In genomic region chr17:36082482-36083024, GRCh38 we compare ENCODE assay signal across 10 cellular contexts. TPM values are rescaled to one million over a fixed set of nuclear protein-coding genes. Genes with fewer than 3 reads are reported as not detected.
A peak's percentile ranks its signal among the peaks of the same experiment; 100 is the strongest.
DNase-seq lines count a peak whose midpoint lies in the region; ATAC-seq and TF ChIP-seq lines count a peak whose summit lies in the region.
"Not testable (repeated sequence)": the region's sequence is repeated elsewhere in the genome, so short reads cannot be mapped to it uniquely, and the experiment has no call there.
"Had no signal": no experiment of that assay in that cellular context is flagged by ENCODE, and none has a peak within 500 bp of the region (broad histone marks: within the 10 kb centered on the region; RNA-seq: fewer than 3 reads in every experiment).

No MANE protein-coding gene starts in this region.

- H4K91ac ChIP-seq in mesenchymal stem cell (ENCODE audit: low read length) = not testable (repeated sequence)

- not testable (repeated sequence) for H3K4me2 ChIP-seq in mesenchymal stem cell (ENCODE audit: low read length, poor library complexity, severe bottlenecking)

- not testable (repeated sequence) for H3K14ac ChIP-seq in mesenchymal stem cell (ENCODE audit: low read length in 2 of 2)

- not testable (repeated sequence) for TF ChIP-seq CTCF in GM06990 (IDR thresholded peaks at IDR 0.05; ENCODE audit: insufficient read depth, low read length, poor library complexity, severe bottlenecking)

- not testable (repeated sequence) for H2AK5ac ChIP-seq in mesenchymal stem cell (ENCODE audit: low read length, severe bottlenecking)

- peak overlapping the region; percentile 53 for H3K4me3 Mint-ChIP-seq in activated naive CD8-positive, alpha-beta T cell treated with anti-CD3 and anti-CD28 coated beads for 36 hours

- not testable (repeated sequence) for H3K4ac ChIP-seq in mesenchymal stem cell (ENCODE audit: low read depth in 1 of 2, low read length in 2 of 2)

- not testable (repeated sequence) for H2BK5ac ChIP-seq in mesenchymal stem cell (ENCODE audit: low read depth, low read length, poor library complexity, severe bottlenecking)

- H3K27ac Mint-ChIP-seq in activated naive CD8-positive, alpha-beta T cell treated with anti-CD3 and anti-CD28 coated beads for 36 hours = peak overlapping the region; percentile 93

- H3K23ac ChIP-seq in mesenchymal stem cell (ENCODE audit: low read length in 2 of 2) = not testable (repeated sequence)

- not testable (repeated sequence) for H2AFZ ChIP-seq in mesenchymal stem cell (ENCODE audit: low read depth, low read length)

- H3K4me1 ChIP-seq in mesenchymal stem cell (ENCODE audit: control insufficient read depth, insufficient read depth, low read depth, low read length) = not testable (repeated sequence)

- DNase-seq in GM06990 (ENCODE audit: extremely low read depth, insufficient read length) = peak; percentile 70
- DNase-seq in MV-4-11 (lab: John Stamatoyannopoulos, UW) = peak; percentile 99
- peak; percentile 68 for DNase-seq in activated naive CD8-positive, alpha-beta T cell treated with anti-CD3 and anti-CD28 coated beads for 36 hours
- DNase-seq in mesenchymal stem cell = peak; percentile 21
- peak; percentile 50 to 70 for DNase-seq in stimulated activated CD8-positive, alpha-beta memory T cell treated with anti-CD3 and anti-CD28 coated beads, Interleukin-7, amount 100 ng/mL, for 48 hours (ENCODE audit: extremely low read depth in 1 of 2, low read depth in 1 of 2)

- H3K27me3 Mint-ChIP-seq in activated naive CD8-positive, alpha-beta T cell treated with anti-CD3 and anti-CD28 coated beads for 36 hours = not testable (repeated sequence)

- not testable (repeated sequence) for H3K27ac ChIP-seq in mesenchymal stem cell (ENCODE audit: low read length, poor library complexity, severe bottlenecking)

- H3K4me1 Mint-ChIP-seq in activated naive CD8-positive, alpha-beta T cell treated with anti-CD3 and anti-CD28 coated beads for 36 hours = peaks cover 39% of the 10 kb centered on the region

- not testable (repeated sequence) for H3K79me1 ChIP-seq in mesenchymal stem cell (replicated peaks; ENCODE audit: low read length, poor library complexity, severe bottlenecking)

- not testable (repeated sequence) for H2BK15ac ChIP-seq in mesenchymal stem cell (ENCODE audit: low read depth, poor library complexity, severe bottlenecking)

- not testable (repeated sequence) for H3K36me3 ChIP-seq in GM06990 (ENCODE audit: control insufficient read depth, insufficient read depth, low read length); mesenchymal stem cell (ENCODE audit: control insufficient read depth in 1 of 2, insufficient read depth in 2 of 2, low read depth in 1 of 2, low read length in 2 of 2)

- not testable (repeated sequence) for H4K8ac ChIP-seq in mesenchymal stem cell (ENCODE audit: low read length)

- H3K9me3 Mint-ChIP-seq in activated naive CD8-positive, alpha-beta T cell treated with anti-CD3 and anti-CD28 coated beads for 36 hours = not testable (repeated sequence)

- H3K9me3 ChIP-seq in mesenchymal stem cell (ENCODE audit: control insufficient read depth, low read length) = not testable (repeated sequence)

- peak overlapping the region; percentile 42 for H3K4me3 ChIP-seq in GM06990 (replicated peaks; ENCODE audit: low read depth, low read length)
- H3K4me3 ChIP-seq in mesenchymal stem cell (ENCODE audit: insufficient read depth in 1 of 2, low read depth in 1 of 2, low read length in 2 of 2) = not testable (repeated sequence)

- not testable (repeated sequence) for H2BK12ac ChIP-seq in mesenchymal stem cell (ENCODE audit: low read length in 2 of 2)

- H3K36me3 Mint-ChIP-seq in activated naive CD8-positive, alpha-beta T cell treated with anti-CD3 and anti-CD28 coated beads for 36 hours = not testable (repeated sequence)

- H3K18ac ChIP-seq in mesenchymal stem cell (ENCODE audit: low read depth in 1 of 2, low read length in 2 of 2) = not testable (repeated sequence)

- H2BK120ac ChIP-seq in mesenchymal stem cell (ENCODE audit: low read depth, low read length) = not testable (repeated sequence)

- not testable (repeated sequence) for H3K9ac ChIP-seq in mesenchymal stem cell (ENCODE audit: low read length)

- peak; percentile 54 for ATAC-seq in GM19452 (IDR thresholded peaks at IDR 0.05; ENCODE audit: unreplicated experiment)
- peak; percentile 43 for ATAC-seq in HG03064 (IDR thresholded peaks at IDR 0.05; ENCODE audit: low read depth, unreplicated experiment)
- peak; percentile 78 to 80 for ATAC-seq in activated CD4-positive, CD25-positive, alpha-beta regulatory T cell treated with anti-CD3 and anti-CD28 coated beads, Interleukin-2, amount 50 U/mL, for 24 hours

- WGBS in mesenchymal stem cell = 69% methylated on average over 4 of the region's 6 CpGs

- not testable (repeated sequence) for H3K27me3 ChIP-seq in GM06990 (replicated peaks; ENCODE audit: control insufficient read depth, insufficient read depth, low read length); mesenchymal stem cell (ENCODE audit: control insufficient read depth in 1 of 2, insufficient read depth in 1 of 2, low read length in 2 of 2)

RNA-seq across cellular contexts. Expression of gene CCL3, which starts 7.4 kb away (rescaled TPM):
- total RNA-seq in activated naive CD8-positive, alpha-beta T cell treated with anti-CD3 and anti-CD28 coated beads for 36 hours = 10 to 100 TPM; 51.5 to 52.7 TPM
- polyA plus RNA-seq in mesenchymal stem cell (2013, experiment 1 of 2) = not detected
- not detected for polyA plus RNA-seq in mesenchymal stem cell (2013, experiment 2 of 2)
- total RNA-seq: fibroblast of lung, HFFc6 had no signal
- polyA plus RNA-seq: fibroblast of lung had no signal

RNA-seq across cellular contexts. Expression of gene CCL18, which starts 18.5 kb away (rescaled TPM):
- total RNA-seq in activated naive CD8-positive, alpha-beta T cell treated with anti-CD3 and anti-CD28 coated beads for 36 hours = not detected
- polyA plus RNA-seq in mesenchymal stem cell (2013, experiment 1 of 2) = not detected
- not detected for polyA plus RNA-seq in mesenchymal stem cell (2013, experiment 2 of 2)
- total RNA-seq: fibroblast of lung, HFFc6 had no signal
- polyA plus RNA-seq: fibroblast of lung had no signal

RNA-seq across cellular contexts. Expression of gene CCL4, which starts 21.1 kb away (rescaled TPM):
- 10 to 100 TPM; 43.7 to 49.4 TPM for total RNA-seq in activated naive CD8-positive, alpha-beta T cell treated with anti-CD3 and anti-CD28 coated beads for 36 hours
- polyA plus RNA-seq in mesenchymal stem cell (2013, experiment 1 of 2) = not detected
- polyA plus RNA-seq in mesenchymal stem cell (2013, experiment 2 of 2) = not detected
- total RNA-seq: fibroblast of lung, HFFc6 had no signal
- polyA plus RNA-seq: fibroblast of lung had no signal

Comparison
In these comparisons a context has a peak if more than half of its experiments do, and no peak if none do; other contexts are left out.
1. DNase-seq: peak in every context shown above with its lines; median percentile 99 in MV-4-11; 70 in GM06990; 68 in activated naive CD8-positive, alpha-beta T cell treated with anti-CD3 and anti-CD28 coated beads for 36 hours; 60 in stimulated activated CD8-positive, alpha-beta memory T cell treated with anti-CD3 and anti-CD28 coated beads, Interleukin-7, amount 100 ng/mL, for 48 hours; 21 in mesenchymal stem cell.